18 cellular contexts compared by ENCODE assay signal in genomic region chr12:17949558-17950141, GRCh38.
"Had no signal": no experiment of that assay in that cellular context is flagged by ENCODE, and none has a peak within 500 bp of the region (broad histone marks: within the 10 kb centered on the region; RNA-seq: fewer than 3 reads in every experiment).

No MANE protein-coding gene starts in this region.

- H3K27me3 Mint-ChIP-seq: activated CD4-positive, alpha-beta T cell treated with anti-CD3 and anti-CD28 coated beads, Interleukin-2, amount 10 ng/mL, durations not matched to agents 24 days and 14 days; activated naive CD4-positive, alpha-beta T cell treated with anti-CD3 and anti-CD28 coated beads, Interleukin-2, amount 10 ng/mL, durations not matched to agents 7 days and 5 days; activated naive CD8-positive, alpha-beta T cell treated with anti-CD3 and anti-CD28 coated beads, Interleukin-2, amount 50 U/mL, for 24 hours; activated T-cell treated with anti-CD3 and anti-CD28 coated beads, Interleukin-2, amount 50 U/mL, for 24 hours; brain; stimulated activated naive CD8-positive, alpha-beta T cell treated with anti-CD3 and anti-CD28 coated beads, Interleukin-15, amount 100 ng/mL, for 72 hours had no signal

- H3K4me1 Mint-ChIP-seq: activated CD4-positive, alpha-beta T cell treated with anti-CD3 and anti-CD28 coated beads, Interleukin-2, amount 10 ng/mL, durations not matched to agents 24 days and 14 days; activated naive CD4-positive, alpha-beta T cell treated with anti-CD3 and anti-CD28 coated beads, Interleukin-2, amount 10 ng/mL, durations not matched to agents 7 days and 5 days; activated naive CD8-positive, alpha-beta T cell treated with anti-CD3 and anti-CD28 coated beads, Interleukin-2, amount 50 U/mL, for 24 hours; brain; mesothelial cell of epicardium; nephron; stimulated activated naive CD8-positive, alpha-beta T cell treated with anti-CD3 and anti-CD28 coated beads, Interleukin-15, amount 100 ng/mL, for 72 hours had no signal

- H3K27me3 ChIP-seq: hepatocyte, suprapubic skin, transverse colon had no signal

- ATAC-seq: activated CD8-positive, alpha-beta T cell treated with anti-CD3 and anti-CD28 coated beads, Interleukin-2, amount 10 ng/mL, durations not matched to agents 7 days and 5 days; activated naive CD8-positive, alpha-beta T cell treated with anti-CD3 and anti-CD28 coated beads, Interleukin-2, amount 50 U/mL, for 24 hours; left colon; stimulated activated naive CD8-positive, alpha-beta T cell treated with anti-CD3 and anti-CD28 coated beads, Interleukin-15, amount 100 ng/mL, for 72 hours had no signal

- H3K4me3 Mint-ChIP-seq: activated CD4-positive, alpha-beta T cell treated with anti-CD3 and anti-CD28 coated beads, Interleukin-2, amount 10 ng/mL, durations not matched to agents 24 days and 14 days; activated CD8-positive, alpha-beta T cell treated with anti-CD3 and anti-CD28 coated beads, Interleukin-2, amount 10 ng/mL, durations not matched to agents 7 days and 5 days; activated naive CD4-positive, alpha-beta T cell treated with anti-CD3 and anti-CD28 coated beads, Interleukin-2, amount 10 ng/mL, durations not matched to agents 7 days and 5 days; activated naive CD8-positive, alpha-beta T cell treated with anti-CD3 and anti-CD28 coated beads, Interleukin-2, amount 50 U/mL, for 24 hours; activated T-cell treated with anti-CD3 and anti-CD28 coated beads, Interleukin-2, amount 50 U/mL, for 24 hours; brain; mesothelial cell of epicardium; nephron; stimulated activated naive CD8-positive, alpha-beta T cell treated with anti-CD3 and anti-CD28 coated beads, Interleukin-15, amount 100 ng/mL, for 72 hours had no signal

- H3K9me3 ChIP-seq: transverse colon had no signal

- H3K4me2 ChIP-seq: hepatocyte had no signal

- H3K27ac ChIP-seq: epithelial cell of prostate, hepatocyte, suprapubic skin, transverse colon had no signal

- H3K4me3 ChIP-seq: hepatocyte, suprapubic skin, transverse colon had no signal

- DNase-seq: activated CD4-positive, alpha-beta T cell treated with anti-CD3 and anti-CD28 coated beads, Interleukin-2, amount 10 ng/mL, durations not matched to agents 24 days and 14 days; activated CD4-positive, CD25-positive, alpha-beta regulatory T cell; activated CD8-positive, alpha-beta T cell treated with anti-CD3 and anti-CD28 coated beads, Interleukin-2, amount 10 ng/mL, durations not matched to agents 7 days and 5 days; activated naive CD4-positive, alpha-beta T cell treated with anti-CD3 and anti-CD28 coated beads, Interleukin-2, amount 10 ng/mL, durations not matched to agents 7 days and 5 days; activated naive CD8-positive, alpha-beta T cell treated with anti-CD3 and anti-CD28 coated beads, Interleukin-2, amount 50 U/mL, for 24 hours; activated T-cell treated with anti-CD3 and anti-CD28 coated beads, Interleukin-2, amount 50 U/mL, for 24 hours; anterior cingulate cortex; caudate nucleus; foreskin fibroblast; left colon; stimulated activated naive CD8-positive, alpha-beta T cell treated with anti-CD3 and anti-CD28 coated beads, Interleukin-15, amount 100 ng/mL, for 72 hours; transverse colon had no signal

- H3K36me3 Mint-ChIP-seq: activated naive CD4-positive, alpha-beta T cell treated with anti-CD3 and anti-CD28 coated beads, Interleukin-2, amount 10 ng/mL, durations not matched to agents 7 days and 5 days; brain; mesothelial cell of epicardium had no signal

- H3K4me1 ChIP-seq: suprapubic skin, transverse colon had no signal

- H3K27ac Mint-ChIP-seq: activated CD4-positive, alpha-beta T cell treated with anti-CD3 and anti-CD28 coated beads, Interleukin-2, amount 10 ng/mL, durations not matched to agents 24 days and 14 days; activated CD8-positive, alpha-beta T cell treated with anti-CD3 and anti-CD28 coated beads, Interleukin-2, amount 10 ng/mL, durations not matched to agents 7 days and 5 days; activated naive CD4-positive, alpha-beta T cell treated with anti-CD3 and anti-CD28 coated beads, Interleukin-2, amount 10 ng/mL, durations not matched to agents 7 days and 5 days; activated naive CD8-positive, alpha-beta T cell treated with anti-CD3 and anti-CD28 coated beads, Interleukin-2, amount 50 U/mL, for 24 hours; activated T-cell treated with anti-CD3 and anti-CD28 coated beads, Interleukin-2, amount 50 U/mL, for 24 hours; brain; mesothelial cell of epicardium; nephron; stimulated activated naive CD8-positive, alpha-beta T cell treated with anti-CD3 and anti-CD28 coated beads, Interleukin-15, amount 100 ng/mL, for 72 hours had no signal

- H3K9me3 Mint-ChIP-seq: brain, nephron had no signal

- H3K36me3 ChIP-seq: suprapubic skin, transverse colon had no signal
